ENCODE assay signal across 8 cellular contexts in genomic region chr10:44975487-44976331, GRCh38. TPM values are rescaled to one million over a fixed set of nuclear protein-coding genes. Genes with fewer than 3 reads are reported as not detected.
DNase-seq lines count a peak whose midpoint lies in the region; ATAC-seq and TF ChIP-seq lines count a peak whose summit lies in the region.

No MANE protein-coding gene starts in this region.

- H3K4me1 Mint-ChIP-seq in activated CD4-positive, alpha-beta T cell treated with anti-CD3 and anti-CD28 coated beads, Interleukin-2, amount 10 ng/mL, durations not matched to agents 7 days and 5 days: peaks cover 22% of the 10 kb centered on the region

- H3K4me3 ChIP-seq in WERI-Rb-1 (ENCODE audit: low read depth, low read length) (peak overlapping the region; percentile 9; the same call in 1 of the 2 replicates), thoracic aorta (peak overlapping the region; percentile 73)

- peak overlapping the region; percentile 16 for H3K4me3 Mint-ChIP-seq in activated CD4-positive, alpha-beta T cell treated with anti-CD3 and anti-CD28 coated beads, Interleukin-2, amount 10 ng/mL, durations not matched to agents 7 days and 5 days

- H3K27me3 ChIP-seq in WERI-Rb-1 (ENCODE audit: insufficient read depth, low read depth, severe bottlenecking) (no peaks in the 10 kb centered on the region), thoracic aorta (replicated peaks; ENCODE audit: insufficient read depth) (no peaks in the 10 kb centered on the region)

- peak overlapping the region; percentile 25 for H3K27ac Mint-ChIP-seq in activated CD4-positive, alpha-beta T cell treated with anti-CD3 and anti-CD28 coated beads, Interleukin-2, amount 10 ng/mL, durations not matched to agents 7 days and 5 days

- TF ChIP-seq CTCF in WERI-Rb-1 (IDR thresholded peaks at IDR 0.05; ENCODE audit: low read depth, low read length) (no peak), thoracic aorta (IDR thresholded peaks at IDR 0.05) (no peak)

- H3K36me3 ChIP-seq in WERI-Rb-1 (peaks cover 10% of the 10 kb centered on the region), thoracic aorta (peaks cover 27% of the 10 kb centered on the region)

- POLR2A ChIA-PET in activated CD4-positive, alpha-beta T cell treated with anti-CD3 and anti-CD28 coated beads, Interleukin-2, amount 10 ng/mL, durations not matched to agents 7 days and 5 days (lab: Charles Lee): no interaction called here

- no peaks in the 10 kb centered on the region for H3K36me3 Mint-ChIP-seq in activated CD4-positive, alpha-beta T cell treated with anti-CD3 and anti-CD28 coated beads, Interleukin-2, amount 10 ng/mL, durations not matched to agents 7 days and 5 days (ENCODE audit: low read depth)

- H3K9me3 ChIP-seq in WERI-Rb-1 (ENCODE audit: severe bottlenecking) (no peaks in the 10 kb centered on the region), thoracic aorta (no peaks in the 10 kb centered on the region)

- peaks cover 21 to 54% of the 10 kb centered on the region in 2 donors for H3K4me1 ChIP-seq in thoracic aorta (ENCODE audit: control insufficient read depth in 1 of 2, low read depth in 2 of 2)

- no peaks in the 10 kb centered on the region for H3K9me3 Mint-ChIP-seq in activated CD4-positive, alpha-beta T cell treated with anti-CD3 and anti-CD28 coated beads, Interleukin-2, amount 10 ng/mL, durations not matched to agents 7 days and 5 days

- TF ChIP-seq POLR2A in erythroblast (IDR thresholded peaks at IDR 0.05; ENCODE audit: low read length): no peak

- CTCF ChIA-PET in activated CD4-positive, alpha-beta T cell treated with anti-CD3 and anti-CD28 coated beads, Interleukin-2, amount 10 ng/mL, durations not matched to agents 7 days and 5 days (lab: Charles Lee): interaction anchor here (0.6 to 2.7 kb wide), 7 partner anchors 12 to 1226 kb away, joined by 3 to 7 read pairs (median 4); no protein-coding TSS in a partner anchor

- H3K27me3 Mint-ChIP-seq in activated CD4-positive, alpha-beta T cell treated with anti-CD3 and anti-CD28 coated beads, Interleukin-2, amount 10 ng/mL, durations not matched to agents 7 days and 5 days: peaks cover 2% of the 10 kb centered on the region

- DNase-seq in activated CD4-positive, alpha-beta T cell treated with anti-CD3 and anti-CD28 coated beads, Interleukin-2, amount 10 ng/mL, durations not matched to agents 7 days and 5 days: no peak
- DNase-seq in activated CD4-positive, alpha-beta T cell treated with anti-CD3 and anti-CD28 coated beads, Interleukin-2, amount 50 U/mL, for 4 hours: no peak
- peak; percentile 41 for DNase-seq in WERI-Rb-1
- DNase-seq in iris pigment epithelial cell (ENCODE audit: low read depth): peak; percentile 92
- no peak for DNase-seq in thoracic aorta (ENCODE audit: low spot score)
- DNase-seq in erythroblast (lab: John Stamatoyannopoulos, UW): no peak
- no peak for DNase-seq in 8988T
- no peak for DNase-seq in amygdala (lab: John Stamatoyannopoulos, UW)

- ATAC-seq in thoracic aorta (ENCODE audit: insufficient number of reproducible peaks, low FRiP score, low read depth): no peak

- H3K27ac ChIP-seq in WERI-Rb-1 (no peak overlapping the region; the same call in 1 of the 2 replicates), thoracic aorta (peak overlapping the region; percentile 52 to 87)

RNA-seq across cellular contexts. Expression of gene DEPP1, which starts 2.9 kb away (rescaled TPM):
- under 1 TPM; 0.22 to 0.33 TPM for total RNA-seq in activated CD4-positive, alpha-beta T cell treated with anti-CD3 and anti-CD28 coated beads, Interleukin-2, amount 10 ng/mL, durations not matched to agents 7 days and 5 days
- total RNA-seq in thoracic aorta: 100 to 1,000 TPM; 473 to 661 TPM

RNA-seq across cellular contexts. Expression of gene RASSF4, which starts 16.1 kb away (rescaled TPM):
- total RNA-seq in activated CD4-positive, alpha-beta T cell treated with anti-CD3 and anti-CD28 coated beads, Interleukin-2, amount 10 ng/mL, durations not matched to agents 7 days and 5 days: under 1 TPM; 0.42 to 0.52 TPM
- total RNA-seq in thoracic aorta: 10 to 100 TPM; 48.5 to 68.5 TPM

RNA-seq across cellular contexts. Expression of gene ZNF22, which starts 25.0 kb away (rescaled TPM):
- total RNA-seq in activated CD4-positive, alpha-beta T cell treated with anti-CD3 and anti-CD28 coated beads, Interleukin-2, amount 10 ng/mL, durations not matched to agents 7 days and 5 days: 10 to 100 TPM; 26.9 to 29.7 TPM
- 10 to 100 TPM; 16.6 to 20.7 TPM for total RNA-seq in thoracic aorta

Comparison
In these comparisons a context has a peak if more than half of its experiments do, and no peak if none do; other contexts are left out.
1. DNase-seq: peak in WERI-Rb-1 (single experiment) and iris pigment epithelial cell (single experiment); none in activated CD4-positive, alpha-beta T cell treated with anti-CD3 and anti-CD28 coated beads, Interleukin-2, amount 10 ng/mL, durations not matched to agents 7 days and 5 days (single experiment), activated CD4-positive, alpha-beta T cell treated with anti-CD3 and anti-CD28 coated beads, Interleukin-2, amount 50 U/mL, for 4 hours (0 of 2), thoracic aorta (single experiment), erythroblast (0 of 2), 8988T (single experiment) and amygdala (0 of 56).
2. RNA of gene DEPP1, which starts 2.9 kb away (total RNA-seq): 473 to 661 TPM in thoracic aorta; 0.22 to 0.33 TPM in activated CD4-positive, alpha-beta T cell treated with anti-CD3 and anti-CD28 coated beads, Interleukin-2, amount 10 ng/mL, durations not matched to agents 7 days and 5 days; every median in the first group is over 100 times any median in the second.
3. RNA of gene RASSF4, which starts 16.1 kb away (total RNA-seq): 48.5 to 68.5 TPM in thoracic aorta; 0.42 to 0.52 TPM in activated CD4-positive, alpha-beta T cell treated with anti-CD3 and anti-CD28 coated beads, Interleukin-2, amount 10 ng/mL, durations not matched to agents 7 days and 5 days; every median in the first group is over 10 times any median in the second.